11 cellular contexts compared by ENCODE assay signal in genomic region chr2:191401287-191401686, GRCh38.
DNase-seq lines count a peak whose midpoint lies in the region; ATAC-seq and TF ChIP-seq lines count a peak whose summit lies in the region.
"Had no signal": no experiment of that assay in that cellular context is flagged by ENCODE, and none has a peak within 500 bp of the region (broad histone marks: within the 10 kb centered on the region; RNA-seq: fewer than 3 reads in every experiment).

No MANE protein-coding gene starts in this region.

- H3K27me3 ChIP-seq in SK-N-SH (ENCODE audit: insufficient read depth) (no peaks in the 10 kb centered on the region), body of pancreas (no peaks in the 10 kb centered on the region)

- POLR2A ChIA-PET in SK-N-SH (lab: Yijun Ruan, JAX): no interaction called here

- TF ChIP-seq POLR2A in body of pancreas (IDR thresholded peaks at IDR 0.05): no peak

- H3K9me3 ChIP-seq in SK-N-SH (no peaks in the 10 kb centered on the region), body of pancreas (no peaks in the 10 kb centered on the region)

- H3K4me1 ChIP-seq in SK-N-SH (ENCODE audit: control insufficient read depth in 1 of 2, insufficient read depth in 2 of 2, low read depth in 1 of 2, low read length in 1 of 2): peaks cover 0 to 22% of the 10 kb centered on the region in 2 experiments; a peak in 3 of 4 replicates
- peaks cover 44% of the 10 kb centered on the region for H3K4me1 ChIP-seq in body of pancreas

- TF ChIP-seq RAD21 in SK-N-SH (IDR thresholded peaks at IDR 0.05; ENCODE audit: low read length): no peak

- no peak for ATAC-seq in body of pancreas
- ATAC-seq: activated T-helper 17 cell treated with anti-CD3 and anti-CD28 coated beads, Interleukin-2, amount 50 U/mL, for 72 hours had no signal

- H4K20me1 ChIP-seq in SK-N-SH (ENCODE audit: insufficient read depth): no peaks in the 10 kb centered on the region

- H3K79me2 ChIP-seq in SK-N-SH (ENCODE audit: insufficient read depth): 0 out of 2 replicates have a peak, but pooled peaks cover 3% of the 10 kb centered on the region

- WGBS in SK-N-SH (ENCODE audit: low lambda C conversion rate): 33% methylated on average over 1 of the region's 1 CpG
- 9 to 14% methylated on average over 1 of the region's 1 CpG for WGBS in body of pancreas, 2 donors

- no peak for TF ChIP-seq CTCF in SK-N-SH (IDR thresholded peaks at IDR 0.05)
- no peak for TF ChIP-seq CTCF in fibroblast of the aortic adventitia (IDR thresholded peaks at IDR 0.05; ENCODE audit: insufficient read depth, low read length)
- TF ChIP-seq CTCF in body of pancreas (IDR thresholded peaks at IDR 0.05): no peak

- no peak overlapping the region for H3K4me2 ChIP-seq in SK-N-SH

- H3K36me3 ChIP-seq in SK-N-SH (replicated peaks in 1 of 2; ENCODE audit: control insufficient read depth in 1 of 2, insufficient read depth in 2 of 2, low read length in 1 of 2) (peaks cover 18 to 52% of the 10 kb centered on the region in 2 experiments), body of pancreas (replicated peaks in 1 of 2; ENCODE audit: insufficient read depth in 1 of 2, low read depth in 2 of 2) (peaks cover 0 to 4% of the 10 kb centered on the region in 2 donors)

- CTCF ChIA-PET in SK-N-SH (lab: Yijun Ruan, JAX): interaction anchor here (1.4 to 2.9 kb wide), 3 partner anchors 100 to 236 kb away, joined by 3 to 9 read pairs (median 7); no protein-coding TSS in a partner anchor

- intact Hi-C loops in body of pancreas (cut with DNase I): no loop called here

- H3K27ac ChIP-seq in SK-N-SH (ENCODE audit: low read depth in 2 of 2, low read length in 1 of 2) (peak overlapping the region in 1 of 2 experiments; percentile 39; a peak in 1 of 4 replicates), body of pancreas (peak overlapping the region in 1 of 4 donors; percentile 25)

- no peak for TF ChIP-seq EP300 in SK-N-SH (IDR thresholded peaks at IDR 0.05; ENCODE audit: borderline replicate concordance in 1 of 2, low read depth in 1 of 2, low read length in 1 of 2)

- no peaks in the 10 kb centered on the region for H3K9me2 ChIP-seq in SK-N-SH

- peaks cover 15% of the 10 kb centered on the region for H3F3A ChIP-seq in SK-N-SH (replicated peaks; ENCODE audit: insufficient read depth)

- no peak overlapping the region for H3K9ac ChIP-seq in SK-N-SH

- no peak overlapping the region for H3K4me3 ChIP-seq in SK-N-SH (ENCODE audit: low read depth in 2 of 2, low read length in 1 of 2)
- no peak overlapping the region for H3K4me3 ChIP-seq in fibroblast of the aortic adventitia (ENCODE audit: low read depth, low read length)
- no peak overlapping the region for H3K4me3 ChIP-seq in body of pancreas

- H2AFZ ChIP-seq in SK-N-SH (ENCODE audit: low read depth): no peak overlapping the region

- DNase-seq in GM04503 (ENCODE audit: low read depth) (peak; percentile 85), SK-N-SH (no peak), fibroblast of the aortic adventitia (ENCODE audit: low read depth) (peak; percentile 76), renal cortical epithelial cell (ENCODE audit: low read depth) (peak; percentile 72), hippocampal formation (lab: John Stamatoyannopoulos, UW) (no peak), body of pancreas (no peak), NCI-H1694 treated with DMSO at 0.1 percent for 48 hours (lab: John Stamatoyannopoulos, UW) (no peak)
- no peak for DNase-seq in activated naive CD4-positive, alpha-beta T cell treated with Interleukin-2 at 50 U/mL for 16 hours
- DNase-seq: NCI-H2227 treated with DMSO at 0.1 percent for 48 hours, OCI-M1 had no signal

TF ChIP-seq in SK-N-SH, 30 proteins besides CTCF, POLR2A, EP300 and RAD21:
- TF ChIP-seq FOXM1 (IDR thresholded peaks at IDR 0.05; ENCODE audit: low read depth): no peak
- TF ChIP-seq YY1 (IDR thresholded peaks at IDR 0.05; ENCODE audit: low read depth): no peak
- no peak for TF ChIP-seq TAF1 (IDR thresholded peaks at IDR 0.05; ENCODE audit: borderline replicate concordance, low read depth, low read length)
- no peak for TF ChIP-seq REST (IDR thresholded peaks at IDR 0.05; ENCODE audit: low read depth, low read length)
- TF ChIP-seq NFIC (IDR thresholded peaks at IDR 0.05; ENCODE audit: borderline replicate concordance): no peak
- TF ChIP-seq FOSL2 (IDR thresholded peaks at IDR 0.05; ENCODE audit: borderline replicate concordance, low read depth): no peak
- TF ChIP-seq PBX3 (IDR thresholded peaks at IDR 0.05): no peak
- peak; percentile 47; the same call in 1 of the 2 replicates for TF ChIP-seq TCF12 (IDR thresholded peaks at IDR 0.05)
- TF ChIP-seq IRF3 (IDR thresholded peaks at IDR 0.05; ENCODE audit: low read depth, low read length): no peak
- TF ChIP-seq MXI1 (IDR thresholded peaks at IDR 0.05; ENCODE audit: low read depth, low read length): no peak
- TF ChIP-seq TEAD4 (IDR thresholded peaks at IDR 0.05; ENCODE audit: borderline replicate concordance, insufficient read depth): peak; percentile 64; the same call in 1 of the 2 replicates
- no peak for TF ChIP-seq SMC3 (IDR thresholded peaks at IDR 0.05; ENCODE audit: low read depth, low read length)
- TF ChIP-seq GATA2 (CRISPR knock-in tag; IDR thresholded peaks at IDR 0.05): no peak
- no peak for TF ChIP-seq USF2 (IDR thresholded peaks at IDR 0.05; ENCODE audit: borderline replicate concordance, low read depth, low read length)
- TF ChIP-seq JUND (IDR thresholded peaks at IDR 0.05): 0 out of 2 replicates have a peak, but pooled peaks have one; percentile 5
- TF ChIP-seq RXRA (IDR thresholded peaks at IDR 0.05; ENCODE audit: borderline replicate concordance, low read depth): no peak

Comparison
In these comparisons a context has a peak if more than half of its experiments do, and no peak if none do; other contexts are left out.
1. DNase-seq: peak in GM04503 (single experiment), fibroblast of the aortic adventitia (single experiment) and renal cortical epithelial cell (single experiment); none in SK-N-SH (single experiment), hippocampal formation (0 of 2), activated naive CD4-positive, alpha-beta T cell treated with Interleukin-2 at 50 U/mL for 16 hours (single experiment), body of pancreas (0 of 4) and NCI-H1694 treated with DMSO at 0.1 percent for 48 hours (single experiment).